In the genomic region with DNA sequence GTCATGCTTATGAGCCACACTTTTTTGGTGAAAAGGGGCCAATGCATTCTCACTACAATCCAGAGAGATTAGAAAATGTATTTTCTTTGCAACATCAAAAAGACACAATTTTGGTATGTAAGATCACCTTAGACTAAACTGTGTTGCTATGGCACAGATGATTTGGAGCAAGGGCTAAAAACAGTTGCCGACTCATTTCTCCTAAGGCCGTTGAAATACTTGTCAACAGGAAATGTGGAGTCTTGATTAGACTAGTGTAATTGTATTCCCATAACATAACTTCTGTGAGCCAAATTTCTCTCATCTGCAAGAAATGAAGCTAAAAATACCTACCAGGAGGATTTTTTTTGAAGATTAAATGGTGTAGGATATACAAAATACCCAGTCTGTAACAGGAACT, we compare ENCODE assay signal across 27 cellular contexts.
A peak's percentile ranks its signal among the peaks of the same experiment; 100 is the strongest.
DNase-seq lines count a peak whose midpoint lies in the region; TF ChIP-seq lines count a peak whose summit lies in the region.
"Had no signal": no experiment of that assay in that cellular context is flagged by ENCODE, and none has a peak within 500 bp of the region (broad histone marks: within the 10 kb centered on the region; RNA-seq: fewer than 3 reads in every experiment).

No MANE protein-coding gene starts in this region.

- H4K20me1 ChIP-seq in BLaER1 = no peaks in the 10 kb centered on the region

- no peaks in the 10 kb centered on the region for H3K27me3 Mint-ChIP-seq in endodermal cell (ENCODE audit: insufficient read depth)
- H3K27me3 Mint-ChIP-seq: activated B cell treated with CpG ODN at 0.5 μM for 24 hours; activated naive CD8-positive, alpha-beta T cell treated with anti-CD3 and anti-CD28 coated beads, Interleukin-2, amount 50 U/mL, for 24 hours; naive thymus-derived CD4-positive, alpha-beta T cell had no signal

- TF ChIP-seq CTCF in cardiac fibroblast (IDR thresholded peaks at IDR 0.05; ENCODE audit: low read depth, low read length) (no peak), endodermal cell (conservative IDR thresholded peaks at IDR 0.05) (no peak)

- peaks cover 31% of the 10 kb centered on the region for H3K9me3 Mint-ChIP-seq in endodermal cell

- 82% methylated on average over 2 of the region's 2 CpGs; no CpG with 5 or more reads in 1 of the 2 experiments for WGBS in endodermal cell (ENCODE audit: insufficient coverage in 1 of 2, insufficient read length in 1 of 2), 2 experiments

- peak; percentile 43 for DNase-seq in LHCN-M2 (ENCODE audit: low read depth)
- DNase-seq in cardiac fibroblast (ENCODE audit: low read depth in 2 of 2) = peak; percentile 62 to 83
- DNase-seq in inferior parietal cortex (ENCODE audit: extremely low spot score) = peak; percentile 17
- no peak for DNase-seq in middle frontal gyrus (ENCODE audit: extremely low spot score, low spot score)
- DNase-seq in activated CD4-positive, alpha-beta T cell treated with anti-CD3 and anti-CD28 coated beads for 48 hours = no peak
- no peak for DNase-seq in NCI-H146 (lab: John Stamatoyannopoulos, UW)
- DNase-seq in endodermal cell = no peak
- DNase-seq: activated B cell treated with CpG ODN at 0.5 μM for 24 hours; activated naive CD4-positive, alpha-beta T cell; activated naive CD8-positive, alpha-beta T cell treated with anti-CD3 and anti-CD28 coated beads, Interleukin-2, amount 50 U/mL, for 24 hours; activated T-cell treated with anti-CD3 and anti-CD28 coated beads, Interleukin-2, amount 50 U/mL, for 72 hours; CD8-positive, alpha-beta T cell; cerebellar nuclear complex; KG1; kidney; left ventricle myocardium superior; naive thymus-derived CD4-positive, alpha-beta T cell; NCI-H1417; NCI-H2081; Peyer's patch; psoas muscle; stimulated activated CD4-positive, alpha-beta T cell treated with anti-CD3 and anti-CD28 coated beads, Interleukin-4, amount 100 ng/mL, for 1 hour; T1000 had no signal

- peaks cover 1% of the 10 kb centered on the region for H3K36me3 Mint-ChIP-seq in endodermal cell (ENCODE audit: low read depth)
- H3K36me3 Mint-ChIP-seq: CD8-positive, alpha-beta T cell; naive thymus-derived CD4-positive, alpha-beta T cell had no signal

- peak overlapping the region; percentile 6 for H3K4me2 ChIP-seq in BLaER1

- H3K4me3 Mint-ChIP-seq in endodermal cell = no peak overlapping the region
- H3K4me3 Mint-ChIP-seq: activated B cell treated with CpG ODN at 0.5 μM for 24 hours; activated naive CD8-positive, alpha-beta T cell treated with anti-CD3 and anti-CD28 coated beads, Interleukin-2, amount 50 U/mL, for 24 hours; activated T-cell treated with anti-CD3 and anti-CD28 coated beads, Interleukin-2, amount 50 U/mL, for 72 hours; CD8-positive, alpha-beta T cell; naive thymus-derived CD4-positive, alpha-beta T cell had no signal

- H3K4me1 ChIP-seq in BLaER1 (no peaks in the 10 kb centered on the region; the same call in 1 of the 2 replicates), endodermal cell (ENCODE audit: control insufficient read depth, insufficient read depth, low read length) (no peaks in the 10 kb centered on the region)
- H3K4me1 ChIP-seq: Peyer's patch, psoas muscle, tibial nerve had no signal

- H3K27me3 ChIP-seq in BLaER1 (no peaks in the 10 kb centered on the region), endodermal cell (ENCODE audit: control insufficient read depth, insufficient read depth, low read length, poor library complexity, severe bottlenecking) (no peaks in the 10 kb centered on the region)
- H3K27me3 ChIP-seq: neutrophil, Peyer's patch, tibial nerve had no signal

- no peak overlapping the region for H3K27ac ChIP-seq in BLaER1
- no peak overlapping the region for H3K27ac ChIP-seq in endodermal cell (ENCODE audit: low read depth, low read length)
- H3K27ac ChIP-seq: HL-60, neutrophil, Peyer's patch, psoas muscle, tibial nerve had no signal

- no peak overlapping the region for H3K27ac Mint-ChIP-seq in endodermal cell
- H3K27ac Mint-ChIP-seq: activated B cell treated with CpG ODN at 0.5 μM for 24 hours; activated naive CD8-positive, alpha-beta T cell treated with anti-CD3 and anti-CD28 coated beads, Interleukin-2, amount 50 U/mL, for 24 hours; activated T-cell treated with anti-CD3 and anti-CD28 coated beads, Interleukin-2, amount 50 U/mL, for 72 hours; CD8-positive, alpha-beta T cell; naive thymus-derived CD4-positive, alpha-beta T cell had no signal

- peaks cover 14% of the 10 kb centered on the region for H3K9me3 ChIP-seq in BLaER1
- peaks cover 27% of the 10 kb centered on the region for H3K9me3 ChIP-seq in endodermal cell (ENCODE audit: control insufficient read depth, low read length)
- H3K9me3 ChIP-seq: neutrophil, Peyer's patch, psoas muscle had no signal

- no peak overlapping the region for H3K9ac ChIP-seq in BLaER1
- H3K9ac ChIP-seq in endodermal cell (ENCODE audit: extremely low read depth, low read length, poor library complexity, severe bottlenecking) = no peak overlapping the region

- no peaks in the 10 kb centered on the region for H3K4me1 Mint-ChIP-seq in endodermal cell
- H3K4me1 Mint-ChIP-seq: activated B cell treated with CpG ODN at 0.5 μM for 24 hours; activated naive CD8-positive, alpha-beta T cell treated with anti-CD3 and anti-CD28 coated beads, Interleukin-2, amount 50 U/mL, for 24 hours; naive thymus-derived CD4-positive, alpha-beta T cell had no signal

- H3K4me3 ChIP-seq in BLaER1 = no peak overlapping the region
- no peak overlapping the region for H3K4me3 ChIP-seq in cardiac fibroblast (replicated peaks in 1 of 2; ENCODE audit: low read depth in 2 of 2, low read length in 2 of 2)
- no peak overlapping the region for H3K4me3 ChIP-seq in endodermal cell (ENCODE audit: low read length)
- H3K4me3 ChIP-seq: Peyer's patch, psoas muscle, tibial nerve had no signal

- H3K36me3 ChIP-seq in BLaER1 (no peaks in the 10 kb centered on the region), endodermal cell (ENCODE audit: control insufficient read depth, insufficient read depth, low read length) (no peaks in the 10 kb centered on the region)
- H3K36me3 ChIP-seq: neutrophil, Peyer's patch, tibial nerve had no signal

Comparison
In these comparisons a context has a peak if more than half of its experiments do, and no peak if none do; other contexts are left out.
1. DNase-seq: peak in LHCN-M2 (single experiment), cardiac fibroblast (2 of 2) and inferior parietal cortex (single experiment); none in middle frontal gyrus (single experiment), activated CD4-positive, alpha-beta T cell treated with anti-CD3 and anti-CD28 coated beads for 48 hours (single experiment), NCI-H146 (single experiment) and endodermal cell (single experiment).